In genomic region chr17:78092794-78093324, GRCh38 we compare ENCODE assay signal across 25 cellular contexts. TPM values are rescaled to one million over a fixed set of nuclear protein-coding genes. Genes with fewer than 3 reads are reported as not detected.
"Had no signal": no experiment of that assay in that cellular context is flagged by ENCODE, and none has a peak within 500 bp of the region (broad histone marks: within the 10 kb centered on the region; RNA-seq: fewer than 3 reads in every experiment).

No MANE protein-coding gene starts in this region.

- ATAC-seq: activated T-cell treated with anti-CD3 and anti-CD28 coated beads, Interleukin-2, amount 50 U/mL, for 4 hours; Panc1 had no signal

- H3K4me3 Mint-ChIP-seq: activated CD4-positive, alpha-beta memory T cell treated with anti-CD3 and anti-CD28 coated beads for 36 hours; activated CD4-positive, alpha-beta T cell treated with anti-CD3 and anti-CD28 coated beads, Interleukin-2, amount 10 ng/mL, durations not matched to agents 7 days and 5 days; activated naive CD4-positive, alpha-beta T cell treated with anti-CD3 and anti-CD28 coated beads, Interleukin-2, amount 10 ng/mL, durations not matched to agents 7 days and 5 days; activated naive CD8-positive, alpha-beta T cell treated with anti-CD3 and anti-CD28 coated beads for 36 hours; activated T-cell treated with anti-CD3 and anti-CD28 coated beads, Interleukin-2, amount 50 U/mL, for 4 hours had no signal

- H3K27ac ChIP-seq: SJSA1, VCaP had no signal

- H3K9me3 ChIP-seq: SJSA1 had no signal

- H3K9me3 Mint-ChIP-seq: activated CD4-positive, alpha-beta memory T cell treated with anti-CD3 and anti-CD28 coated beads for 36 hours; activated CD4-positive, alpha-beta T cell treated with anti-CD3 and anti-CD28 coated beads, Interleukin-2, amount 10 ng/mL, durations not matched to agents 7 days and 5 days; activated naive CD4-positive, alpha-beta T cell treated with anti-CD3 and anti-CD28 coated beads, Interleukin-2, amount 10 ng/mL, durations not matched to agents 7 days and 5 days; activated naive CD8-positive, alpha-beta T cell treated with anti-CD3 and anti-CD28 coated beads for 36 hours; activated T-cell treated with anti-CD3 and anti-CD28 coated beads, Interleukin-2, amount 50 U/mL, for 4 hours had no signal

- DNase-seq: activated CD4-positive, alpha-beta memory T cell treated with anti-CD3 and anti-CD28 coated beads for 36 hours; activated CD4-positive, alpha-beta T cell treated with anti-CD3 and anti-CD28 coated beads, Interleukin-2, amount 10 ng/mL, durations not matched to agents 7 days and 5 days; activated CD4-positive, CD25-positive, alpha-beta regulatory T cell; activated CD8-positive, alpha-beta memory T cell treated with anti-CD3 and anti-CD28 coated beads for 24 hours; activated gamma-delta T cell treated with Interleukin-2 at 50 U/mL for 16 hours; activated naive CD4-positive, alpha-beta T cell treated with anti-CD3 and anti-CD28 coated beads, Interleukin-2, amount 10 ng/mL, durations not matched to agents 7 days and 5 days; activated naive CD8-positive, alpha-beta T cell treated with anti-CD3 and anti-CD28 coated beads for 36 hours; activated T-cell treated with anti-CD3 and anti-CD28 coated beads, Interleukin-2, amount 50 U/mL, for 4 hours; aorta; Karpas-422; NCI-H1048; NCI-H146; NCI-H187 treated with DMSO at 0.1 percent for 48 hours; NCI-H2081 treated with DMSO at 0.1 percent for 48 hours; NCI-H2171; NCI-H226; NCI-H526 treated with DMSO at 0.1 percent for 48 hours; NCI-H82; RPMI8226; SHP77; T-helper 2 cell had no signal

- H3K27me3 Mint-ChIP-seq: activated CD4-positive, alpha-beta memory T cell treated with anti-CD3 and anti-CD28 coated beads for 36 hours; activated CD4-positive, alpha-beta T cell treated with anti-CD3 and anti-CD28 coated beads, Interleukin-2, amount 10 ng/mL, durations not matched to agents 7 days and 5 days; activated naive CD4-positive, alpha-beta T cell treated with anti-CD3 and anti-CD28 coated beads, Interleukin-2, amount 10 ng/mL, durations not matched to agents 7 days and 5 days; activated naive CD8-positive, alpha-beta T cell treated with anti-CD3 and anti-CD28 coated beads for 36 hours had no signal

- H3K4me3 ChIP-seq: SJSA1 had no signal

- H3K27me3 ChIP-seq: SJSA1 had no signal

- H3K27ac Mint-ChIP-seq: activated CD4-positive, alpha-beta T cell treated with anti-CD3 and anti-CD28 coated beads, Interleukin-2, amount 10 ng/mL, durations not matched to agents 7 days and 5 days; activated naive CD4-positive, alpha-beta T cell treated with anti-CD3 and anti-CD28 coated beads, Interleukin-2, amount 10 ng/mL, durations not matched to agents 7 days and 5 days had no signal

RNA-seq across cellular contexts. Expression of gene TMC8, which starts 37.7 kb away (rescaled TPM):
- total RNA-seq: SJSA1 had no signal

RNA-seq across cellular contexts. Expression of gene C17orf99, which starts 53.3 kb away (rescaled TPM):
- total RNA-seq: activated CD4-positive, alpha-beta memory T cell treated with anti-CD3 and anti-CD28 coated beads for 36 hours; activated CD4-positive, alpha-beta T cell treated with anti-CD3 and anti-CD28 coated beads, Interleukin-2, amount 10 ng/mL, durations not matched to agents 7 days and 5 days; activated naive CD8-positive, alpha-beta T cell treated with anti-CD3 and anti-CD28 coated beads for 36 hours; activated T-cell treated with anti-CD3 and anti-CD28 coated beads, Interleukin-2, amount 50 U/mL, for 4 hours; aorta; NCI-H460; SJSA1 had no signal
